Comparison of ENCODE assay signal across 8 cellular contexts in genomic region chr11:76208438-76208828, GRCh38. TPM values are rescaled to one million over a fixed set of nuclear protein-coding genes. Genes with fewer than 3 reads are reported as not detected.
DNase-seq lines count a peak whose midpoint lies in the region; TF ChIP-seq lines count a peak whose summit lies in the region.

No MANE protein-coding gene starts in this region.

- TF ChIP-seq POLR2A in testis (IDR thresholded peaks at IDR 0.05) = no peak

- no peaks in the 10 kb centered on the region for H3K36me3 Mint-ChIP-seq in T-helper 2 cell treated with Interferon-gamma antibody and Interleukin-4, amounts not matched to agents 5 μg/mL and 100 μg/mL, for 36 hours (ENCODE audit: low read depth)
- no peaks in the 10 kb centered on the region for H3K36me3 Mint-ChIP-seq in activated T-helper 1 cell treated with anti-CD3 and anti-CD28 coated beads, Interleukin-12 subunit alpha, Interleukin-12 subunit beta, Interleukin-2, Interleukin-4 antibody, amounts not matched to agents 30 ng/mL and 10 ng/mL and 1 ng/mL, durations not matched to agents 14 hours and 24 hours and 36 hours (ENCODE audit: low read depth)

- H3K4me3 Mint-ChIP-seq in T-helper 2 cell treated with Interferon-gamma antibody and Interleukin-4, amounts not matched to agents 5 μg/mL and 100 μg/mL, for 36 hours = peak overlapping the region; percentile 82
- peak overlapping the region; percentile 73 for H3K4me3 Mint-ChIP-seq in activated T-helper 1 cell treated with anti-CD3 and anti-CD28 coated beads, Interleukin-12 subunit alpha, Interleukin-12 subunit beta, Interleukin-2, Interleukin-4 antibody, amounts not matched to agents 30 ng/mL and 10 ng/mL and 1 ng/mL, durations not matched to agents 14 hours and 24 hours and 36 hours

- intact Hi-C loops in activated T-helper 1 cell treated with anti-CD3 and anti-CD28 coated beads, Interleukin-12 subunit alpha, Interleukin-12 subunit beta, Interleukin-2, Interleukin-4 antibody, amounts not matched to agents 30 ng/mL and 10 ng/mL and 1 ng/mL, durations not matched to agents 14 hours and 24 hours and 36 hours (cut with micrococcal nuclease) = loop anchor here (5.0 kb wide), 1 partner anchor 174 kb away; the partner anchor contains the start of genes GVQW3 and THAP12
- intact Hi-C loops in testis (cut with DNase I; ENCODE audit: low total_unique reads) = no loop called here

- H3K4me1 ChIP-seq in testis = peaks cover 28% of the 10 kb centered on the region

- H3K27ac ChIP-seq in testis = peak overlapping the region in 1 of 2 donors; percentile 1

- H3K36me3 ChIP-seq in kidney epithelial cell (ENCODE audit: control insufficient read depth, insufficient read depth, low read length) (no peaks in the 10 kb centered on the region), testis (ENCODE audit: low read depth, missing control alignments) (no peaks in the 10 kb centered on the region)

- no peaks in the 10 kb centered on the region for H3K9me3 ChIP-seq in testis

- H3K27me3 Mint-ChIP-seq in T-helper 2 cell treated with Interferon-gamma antibody and Interleukin-4, amounts not matched to agents 5 μg/mL and 100 μg/mL, for 36 hours (ENCODE audit: low read depth) = peaks cover 67% of the 10 kb centered on the region
- peaks cover 59% of the 10 kb centered on the region for H3K27me3 Mint-ChIP-seq in activated T-helper 1 cell treated with anti-CD3 and anti-CD28 coated beads, Interleukin-12 subunit alpha, Interleukin-12 subunit beta, Interleukin-2, Interleukin-4 antibody, amounts not matched to agents 30 ng/mL and 10 ng/mL and 1 ng/mL, durations not matched to agents 14 hours and 24 hours and 36 hours (ENCODE audit: insufficient read depth)

- H3K9me3 Mint-ChIP-seq in T-helper 2 cell treated with Interferon-gamma antibody and Interleukin-4, amounts not matched to agents 5 μg/mL and 100 μg/mL, for 36 hours = no peaks in the 10 kb centered on the region
- no peaks in the 10 kb centered on the region for H3K9me3 Mint-ChIP-seq in activated T-helper 1 cell treated with anti-CD3 and anti-CD28 coated beads, Interleukin-12 subunit alpha, Interleukin-12 subunit beta, Interleukin-2, Interleukin-4 antibody, amounts not matched to agents 30 ng/mL and 10 ng/mL and 1 ng/mL, durations not matched to agents 14 hours and 24 hours and 36 hours

- DNase-seq in T-helper 2 cell treated with Interferon-gamma antibody and Interleukin-4, amounts not matched to agents 5 μg/mL and 100 μg/mL, for 36 hours (ENCODE audit: low spot score) = no peak
- DNase-seq in T-helper 2 cell (no peak), kidney epithelial cell (ENCODE audit: low read depth) (no peak), testis (no peak), amniotic stem cell (lab: John Stamatoyannopoulos, UW) (no peak), superior temporal gyrus (ENCODE audit: extremely low spot score) (no peak)
- no peak for DNase-seq in activated T-helper 1 cell treated with anti-CD3 and anti-CD28 coated beads, Interleukin-12 subunit alpha, Interleukin-12 subunit beta, Interleukin-2, Interleukin-4 antibody, amounts not matched to agents 30 ng/mL and 10 ng/mL and 1 ng/mL, durations not matched to agents 14 hours and 24 hours and 36 hours (ENCODE audit: low spot score)
- no peak for DNase-seq in effector CD4-positive, alpha-beta T cell

- H3K4me1 Mint-ChIP-seq in T-helper 2 cell treated with Interferon-gamma antibody and Interleukin-4, amounts not matched to agents 5 μg/mL and 100 μg/mL, for 36 hours (ENCODE audit: low read depth) = peaks cover 7% of the 10 kb centered on the region
- peaks cover 12% of the 10 kb centered on the region for H3K4me1 Mint-ChIP-seq in activated T-helper 1 cell treated with anti-CD3 and anti-CD28 coated beads, Interleukin-12 subunit alpha, Interleukin-12 subunit beta, Interleukin-2, Interleukin-4 antibody, amounts not matched to agents 30 ng/mL and 10 ng/mL and 1 ng/mL, durations not matched to agents 14 hours and 24 hours and 36 hours (ENCODE audit: low read depth)

- peaks cover 93% of the 10 kb centered on the region for H3K27me3 ChIP-seq in kidney epithelial cell (ENCODE audit: control insufficient read depth, insufficient read depth, low read length)
- no peaks in the 10 kb centered on the region for H3K27me3 ChIP-seq in testis

- H3K27ac Mint-ChIP-seq in T-helper 2 cell treated with Interferon-gamma antibody and Interleukin-4, amounts not matched to agents 5 μg/mL and 100 μg/mL, for 36 hours = no peak overlapping the region
- H3K27ac Mint-ChIP-seq in activated T-helper 1 cell treated with anti-CD3 and anti-CD28 coated beads, Interleukin-12 subunit alpha, Interleukin-12 subunit beta, Interleukin-2, Interleukin-4 antibody, amounts not matched to agents 30 ng/mL and 10 ng/mL and 1 ng/mL, durations not matched to agents 14 hours and 24 hours and 36 hours = no peak overlapping the region

- TF ChIP-seq CTCF in kidney epithelial cell (IDR thresholded peaks at IDR 0.05; ENCODE audit: insufficient read depth, low read length, poor library complexity, severe bottlenecking) (no peak), testis (IDR thresholded peaks at IDR 0.05) (no peak)

- 0% methylated on average over 6 to 27 of the region's 27 CpGs for WGBS in testis, 2 donors

- H3K4me3 ChIP-seq in kidney epithelial cell (ENCODE audit: low read depth, low read length) (peak overlapping the region; percentile 28), testis (peak overlapping the region; percentile 37 to 62)

RNA-seq across cellular contexts. Expression of gene WNT11, which starts 2.1 kb away (rescaled TPM):
- 0.39 TPM in 1 of 2 replicates, not detected in the other for total RNA-seq in activated T-helper 1 cell treated with anti-CD3 and anti-CD28 coated beads, Interleukin-12 subunit alpha, Interleukin-12 subunit beta, Interleukin-2, Interleukin-4 antibody, amounts not matched to agents 30 ng/mL and 10 ng/mL and 1 ng/mL, durations not matched to agents 14 hours and 24 hours and 36 hours
- total RNA-seq in kidney epithelial cell (0.21 and 0.27 TPM in 2 replicates), testis (1 to 10 TPM; 2.8 to 4.3 TPM)
- polyA plus RNA-seq in testis (ENCODE audit: insufficient read depth, low read depth, low replicate concordance) = 2.7 TPM
